Comparison of ENCODE assay signal across 7 cellular contexts in genomic region chr2:98852903-98853302, GRCh38.
"Had no signal": no experiment of that assay in that cellular context is flagged by ENCODE, and none has a peak within 500 bp of the region (broad histone marks: within the 10 kb centered on the region; RNA-seq: fewer than 3 reads in every experiment).

No MANE protein-coding gene starts in this region.

- ATAC-seq: GM12878 had no signal

- DNase-seq: GDM1, GF-D8 had no signal

- H3K4me3 ChIP-seq: GM12878 had no signal

- FAIRE-seq: GM12878, GM12891, GM12892, GM18507, GM19239 had no signal
